24 cellular contexts compared by ENCODE assay signal in the genomic region with DNA sequence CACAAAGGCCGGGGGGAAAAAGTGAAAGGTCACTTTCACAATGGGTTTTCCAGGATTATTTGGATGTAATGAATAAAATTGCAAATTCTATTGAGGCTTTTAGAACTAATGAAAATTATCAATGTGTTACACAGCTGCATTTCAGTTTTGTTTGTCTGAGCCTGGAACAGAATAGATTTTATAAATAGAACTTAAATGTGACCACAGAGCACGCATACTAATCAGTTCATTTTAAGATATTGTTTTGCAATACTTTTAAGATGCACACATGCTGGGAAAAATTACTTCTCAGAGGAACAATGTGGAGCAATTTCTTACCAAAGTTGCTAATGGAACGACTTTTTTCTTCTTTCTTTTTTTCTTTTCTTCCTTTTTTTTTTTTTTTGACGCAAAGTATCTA.
"Had no signal": no experiment of that assay in that cellular context is flagged by ENCODE, and none has a peak within 500 bp of the region (broad histone marks: within the 10 kb centered on the region; RNA-seq: fewer than 3 reads in every experiment).

No MANE protein-coding gene starts in this region.

- H3K9ac ChIP-seq: SK-N-SH had no signal

- H3K27ac ChIP-seq: adrenal gland, body of pancreas, WERI-Rb-1 had no signal

- H3K4me1 ChIP-seq: adrenal gland, body of pancreas had no signal

- H3K4me2 ChIP-seq: SK-N-SH had no signal

- H3K36me3 ChIP-seq: adrenal gland, WERI-Rb-1 had no signal

- H3K27me3 ChIP-seq: adrenal gland, body of pancreas had no signal

- DNase-seq: activated CD4-positive, alpha-beta T cell treated with anti-CD3 and anti-CD28 coated beads for 4 hours; activated CD8-positive, alpha-beta memory T cell treated with anti-CD3 and anti-CD28 coated beads, Interleukin-2, amount 50 U/mL, for 48 hours; activated CD8-positive, alpha-beta T cell treated with anti-CD3 and anti-CD28 coated beads for 36 hours; activated naive CD4-positive, alpha-beta T cell treated with anti-CD3 and anti-CD28 coated beads, Interleukin-2, amount 50 U/mL, for 16 hours; activated naive CD8-positive, alpha-beta T cell treated with anti-CD3 and anti-CD28 coated beads, Interleukin-2, amount 10 ng/mL, durations not matched to agents 7 days and 5 days; activated T-cell treated with anti-CD3 and anti-CD28 coated beads, Interleukin-2, amount 50 U/mL, for 1 hour; adrenal gland; aorta; body of pancreas; Karpas-422; MM.1S; NCI-H1092; NCI-H2107; NCI-H2171 treated with DMSO at 0.1 percent for 48 hours; NCI-H226; NCI-H526; RPMI8226; SK-N-SH; T-helper 1 cell; WERI-Rb-1 had no signal

- H3K4me3 ChIP-seq: adrenal gland, body of pancreas, K562 had no signal

- FAIRE-seq: K562 had no signal

- ATAC-seq: activated CD4-positive, CD25-positive, alpha-beta regulatory T cell treated with anti-CD3 and anti-CD28 coated beads, Interleukin-2, amount 50 U/mL, for 24 hours; activated CD8-positive, alpha-beta T cell treated with anti-CD3 and anti-CD28 coated beads for 36 hours; body of pancreas; K562; Panc1; Right ventricle myocardium inferior had no signal

- H3K9me3 ChIP-seq: adrenal gland, body of pancreas, SK-N-SH had no signal
